In the genomic region with DNA sequence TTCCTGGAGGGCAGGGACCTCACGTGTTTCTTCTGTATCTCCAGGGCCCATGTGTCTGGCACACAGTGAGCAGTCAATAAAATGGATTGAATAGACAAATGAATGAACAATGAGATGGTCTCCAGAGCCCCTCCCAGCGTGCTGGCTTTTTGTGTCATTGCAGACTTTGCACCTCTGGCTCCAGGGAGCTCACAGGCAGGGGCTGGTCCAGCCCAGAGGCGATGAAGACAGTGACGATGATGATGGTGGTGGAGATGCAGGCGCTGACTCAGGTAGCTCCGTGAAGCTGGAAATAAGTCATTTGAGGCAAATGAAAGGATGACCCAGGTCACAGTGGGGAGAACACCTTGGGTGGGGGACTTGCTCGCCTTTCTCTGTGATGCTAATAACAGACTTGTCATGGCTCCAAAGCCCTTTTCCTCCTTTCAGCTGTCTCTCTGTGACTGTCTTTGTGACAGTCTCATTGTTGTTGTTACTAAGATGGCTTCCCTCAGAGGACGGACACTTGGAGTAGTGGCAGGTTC, we compare ENCODE assay signal across 8 cellular contexts. TPM values are rescaled to one million over a fixed set of nuclear protein-coding genes. Genes with fewer than 3 reads are reported as not detected.
A peak's percentile ranks its signal among the peaks of the same experiment; 100 is the strongest.
DNase-seq lines count a peak whose midpoint lies in the region; ATAC-seq and TF ChIP-seq lines count a peak whose summit lies in the region.

No MANE protein-coding gene starts in this region.

- no peak overlapping the region for H4K8ac ChIP-seq in neuronal stem cell (ENCODE audit: low read depth, low read length)

- no peak overlapping the region for H3K23ac ChIP-seq in neuronal stem cell (ENCODE audit: low read depth, low read length, poor library complexity)

- H3K27ac ChIP-seq in DOHH2 (ENCODE audit: low read depth, low read length) (no peak overlapping the region), Karpas-422 (ENCODE audit: low read length) (no peak overlapping the region), neuronal stem cell (replicated peaks; ENCODE audit: low read length) (no peak overlapping the region)
- no peak overlapping the region for H3K27ac ChIP-seq in effector memory CD4-positive, alpha-beta T cell (ENCODE audit: insufficient read depth, low read length, poor library complexity, severe bottlenecking)

- TF ChIP-seq CTCF in DOHH2 (IDR thresholded peaks at IDR 0.05; ENCODE audit: low read depth, low read length, poor library complexity, severe bottlenecking): no peak

- H3K14ac ChIP-seq in neuronal stem cell (ENCODE audit: low read length): no peak overlapping the region

- no CpG with 5 or more reads among the region's 8 CpGs for WGBS in neuronal stem cell (ENCODE audit: extremely low coverage in 2 of 2, insufficient read length in 2 of 2, insufficient replicate concordance in 1 of 2), 2 donors

- H3K79me1 ChIP-seq in neuronal stem cell (ENCODE audit: low read depth, low read length): no peaks in the 10 kb centered on the region

- no peak overlapping the region for H2BK120ac ChIP-seq in neuronal stem cell (ENCODE audit: low read depth, low read length)

- ATAC-seq in HG02763 (IDR thresholded peaks at IDR 0.05; ENCODE audit: unreplicated experiment): no peak
- ATAC-seq in HG03108 (IDR thresholded peaks at IDR 0.05; ENCODE audit: unreplicated experiment): no peak
- ATAC-seq in left lobe of liver: no peak

- no peak overlapping the region for H2AK5ac ChIP-seq in neuronal stem cell (ENCODE audit: low read depth, low read length)

- no peak overlapping the region for H2BK15ac ChIP-seq in neuronal stem cell (ENCODE audit: low read length)

- H2AFZ ChIP-seq in Karpas-422 (ENCODE audit: low read length): no peak overlapping the region
- H2AFZ ChIP-seq in neuronal stem cell (ENCODE audit: low read length): peak overlapping the region; percentile 92

- H3K4me1 ChIP-seq in DOHH2 (ENCODE audit: control insufficient read depth, low read length): peaks cover 27% of the 10 kb centered on the region
- H3K4me1 ChIP-seq in Karpas-422 (ENCODE audit: low read length): peaks cover 7% of the 10 kb centered on the region
- H3K4me1 ChIP-seq in effector memory CD4-positive, alpha-beta T cell (ENCODE audit: control insufficient read depth, insufficient read depth, low read length, poor library complexity, severe bottlenecking): peaks cover 9% of the 10 kb centered on the region
- peaks cover 23 to 24% of the 10 kb centered on the region in 2 donors for H3K4me1 ChIP-seq in neuronal stem cell (ENCODE audit: control insufficient read depth in 2 of 2, insufficient read depth in 1 of 2, low read depth in 1 of 2, low read length in 2 of 2)

- H3K4ac ChIP-seq in neuronal stem cell (ENCODE audit: low read length): no peak overlapping the region

- H3K79me2 ChIP-seq in DOHH2 (ENCODE audit: control insufficient read depth, low read length) (no peaks in the 10 kb centered on the region), Karpas-422 (ENCODE audit: low read length) (no peaks in the 10 kb centered on the region)

- peak overlapping the region; percentile 75 for H3K4me2 ChIP-seq in DOHH2 (ENCODE audit: low read length)
- peak overlapping the region; percentile 64 for H3K4me2 ChIP-seq in Karpas-422 (ENCODE audit: low read depth, low read length, poor library complexity, severe bottlenecking)
- H3K4me2 ChIP-seq in neuronal stem cell (ENCODE audit: insufficient read depth, low read length, poor library complexity, severe bottlenecking): peak overlapping the region; percentile 49

- no peaks in the 10 kb centered on the region for H3F3A ChIP-seq in DOHH2 (ENCODE audit: control insufficient read depth, insufficient read depth)

- DNase-seq in Karpas-422 (no peak), neuronal stem cell (ENCODE audit: low spot score) (no peak), NCI-H524 (lab: John Stamatoyannopoulos, UW) (no peak), left lobe of liver (ENCODE audit: low spot score) (no peak)
- no peak for DNase-seq in effector memory CD4-positive, alpha-beta T cell

- peak overlapping the region; percentile 56 for H3K18ac ChIP-seq in neuronal stem cell (ENCODE audit: low read length)

- H3K9me2 ChIP-seq in DOHH2 (replicated peaks; ENCODE audit: control insufficient read depth, low read length) (no peaks in the 10 kb centered on the region), Karpas-422 (replicated peaks; ENCODE audit: insufficient read depth, low read length) (no peaks in the 10 kb centered on the region)

- H2BK12ac ChIP-seq in neuronal stem cell (ENCODE audit: low read length): no peak overlapping the region

- no peaks in the 10 kb centered on the region for H3K9me3 ChIP-seq in DOHH2 (ENCODE audit: control insufficient read depth, insufficient read depth, low read length)
- no peaks in the 10 kb centered on the region for H3K9me3 ChIP-seq in Karpas-422 (ENCODE audit: low read length)
- no peaks in the 10 kb centered on the region for H3K9me3 ChIP-seq in effector memory CD4-positive, alpha-beta T cell (ENCODE audit: control insufficient read depth, low read length)
- no peaks in the 10 kb centered on the region for H3K9me3 ChIP-seq in neuronal stem cell (replicated peaks in 1 of 2; ENCODE audit: control insufficient read depth in 2 of 2, insufficient read depth in 1 of 2, low read depth in 1 of 2, low read length in 2 of 2)

- H3K36me3 ChIP-seq in DOHH2 (ENCODE audit: control insufficient read depth, low read length) (no peaks in the 10 kb centered on the region), Karpas-422 (ENCODE audit: insufficient read depth, low read length) (no peaks in the 10 kb centered on the region), neuronal stem cell (replicated peaks in 1 of 2; ENCODE audit: control insufficient read depth in 2 of 2, insufficient read depth in 2 of 2, low read length in 2 of 2) (no peaks in the 10 kb centered on the region)
- no peaks in the 10 kb centered on the region for H3K36me3 ChIP-seq in effector memory CD4-positive, alpha-beta T cell (ENCODE audit: control insufficient read depth, insufficient read depth, low read length)

- no peaks in the 10 kb centered on the region for H3K27me3 ChIP-seq in DOHH2 (ENCODE audit: control insufficient read depth, low read length)
- H3K27me3 ChIP-seq in Karpas-422 (ENCODE audit: low read length): no peaks in the 10 kb centered on the region
- peaks cover 5% of the 10 kb centered on the region for H3K27me3 ChIP-seq in effector memory CD4-positive, alpha-beta T cell (replicated peaks; ENCODE audit: control insufficient read depth, insufficient read depth, low read length, poor library complexity, severe bottlenecking)
- no peaks in the 10 kb centered on the region for H3K27me3 ChIP-seq in neuronal stem cell (ENCODE audit: control insufficient read depth in 3 of 3, insufficient read depth in 3 of 3, low read depth in 1 of 3, low read length in 3 of 3)

- H4K91ac ChIP-seq in neuronal stem cell (ENCODE audit: low read depth, low read length, poor library complexity): no peak overlapping the region

- H2BK5ac ChIP-seq in neuronal stem cell (ENCODE audit: low read length): no peak overlapping the region

- peak overlapping the region; percentile 65 for H3K4me3 ChIP-seq in DOHH2 (ENCODE audit: low read length)
- H3K4me3 ChIP-seq in Karpas-422 (ENCODE audit: low read length): no peak overlapping the region
- H3K4me3 ChIP-seq in effector memory CD4-positive, alpha-beta T cell (ENCODE audit: insufficient read depth, low read depth, low read length, poor library complexity, severe bottlenecking): peak overlapping the region; percentile 52
- no peak overlapping the region for H3K4me3 ChIP-seq in neuronal stem cell (ENCODE audit: low read length in 2 of 2)

- H4K20me1 ChIP-seq in DOHH2 (ENCODE audit: control insufficient read depth, insufficient read depth, low read depth, low read length) (no peaks in the 10 kb centered on the region), Karpas-422 (ENCODE audit: insufficient read depth, low read depth, low read length) (no peaks in the 10 kb centered on the region)

- H3K9ac ChIP-seq in Karpas-422 (ENCODE audit: low read length) (no peak overlapping the region), neuronal stem cell (ENCODE audit: low read depth, low read length, poor library complexity) (peak overlapping the region; percentile 5)

RNA-seq across cellular contexts. Expression of gene FABP6, which starts 30.4 kb away (rescaled TPM):
- total RNA-seq in Karpas-422 (2014; rRNA removed; shearing (Covaris generic); ENCODE audit: low replicate concordance): 0.69 and 0.97 TPM in 2 replicates
- polyA plus RNA-seq in neuronal stem cell (2013, experiment 1 of 2): 2.6 TPM
- 2.3 TPM for polyA plus RNA-seq in neuronal stem cell (2013, experiment 2 of 2)
- not detected for total RNA-seq in left lobe of liver

Comparison
In these comparisons a context has a peak if more than half of its experiments do, and no peak if none do; other contexts are left out.
1. H3K4me3 ChIP-seq: peak in DOHH2 (single experiment) and effector memory CD4-positive, alpha-beta T cell (single experiment); none in Karpas-422 (single experiment) and neuronal stem cell (0 of 2).
2. Peak in every context shown above with its lines, with median percentiles within 50 percentile points of each other: H3K4me2 ChIP-seq.